In the genomic region with DNA sequence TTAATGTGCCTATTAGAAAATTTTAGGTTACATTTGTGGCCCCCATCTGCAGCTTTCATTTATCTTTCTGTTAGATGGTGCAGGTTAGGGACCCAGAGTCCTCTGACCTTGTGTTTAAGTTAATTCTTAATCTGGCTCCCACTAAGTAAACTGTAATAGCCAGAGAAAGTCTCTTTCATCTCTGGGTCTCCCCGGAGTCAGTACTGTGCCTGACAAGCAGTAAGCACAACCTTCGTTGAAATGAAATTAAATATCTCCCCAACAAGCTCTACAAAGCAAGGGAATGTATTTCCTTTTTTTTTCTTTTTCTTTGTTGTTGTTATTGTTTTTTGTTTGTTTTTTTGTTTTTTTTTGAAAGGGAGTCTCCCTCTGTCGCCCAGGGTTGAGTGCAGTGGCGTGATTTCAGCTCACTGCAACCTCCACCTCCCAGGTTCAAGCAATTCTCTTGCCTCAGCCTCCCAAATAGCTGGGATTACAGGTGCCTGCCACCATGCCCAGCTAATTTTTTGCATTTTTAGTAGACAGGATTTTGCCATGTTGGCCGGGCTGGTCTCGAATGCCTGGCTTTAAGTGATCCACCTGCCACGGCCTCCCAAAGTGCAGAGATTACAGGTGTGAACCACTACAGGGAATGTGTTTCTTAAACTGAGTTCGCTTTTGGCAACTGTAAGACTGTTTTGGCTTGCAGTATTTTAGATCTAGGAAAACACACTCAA, we compare ENCODE assay signal across 10 cellular contexts.
DNase-seq lines count a peak whose midpoint lies in the region; ATAC-seq and TF ChIP-seq lines count a peak whose summit lies in the region.
"Had no signal": no experiment of that assay in that cellular context is flagged by ENCODE, and none has a peak within 500 bp of the region (broad histone marks: within the 10 kb centered on the region; RNA-seq: fewer than 3 reads in every experiment).

No MANE protein-coding gene starts in this region.

- H3K4me1 Mint-ChIP-seq in nephron = peaks cover 9% of the 10 kb centered on the region

- peak overlapping the region; percentile 51 for H2AFZ ChIP-seq in ACC112 (ENCODE audit: low read length, unreplicated experiment)

- H3K27ac ChIP-seq in ACC112 (ENCODE audit: low read depth, low read length) = peak overlapping the region; percentile 95
- H3K27ac ChIP-seq in coronary artery = peak overlapping the region; percentile 66 to 86

- ATAC-seq in sciatic nerve = no peak
- ATAC-seq in HG03095 (IDR thresholded peaks at IDR 0.05; ENCODE audit: unreplicated experiment) = no peak
- no peak for ATAC-seq in GM19467 (IDR thresholded peaks at IDR 0.05; ENCODE audit: unreplicated experiment)

- no peaks in the 10 kb centered on the region for H3K36me3 Mint-ChIP-seq in nephron (ENCODE audit: low read depth)

- peaks cover 4% of the 10 kb centered on the region for H3K9me3 Mint-ChIP-seq in nephron

- H3K36me3 ChIP-seq in ACC112 (ENCODE audit: insufficient read depth, low read length) = no peaks in the 10 kb centered on the region

- TF ChIP-seq CTCF in coronary artery (IDR thresholded peaks at IDR 0.05) (no peak), nephron (IDR thresholded peaks at IDR 0.05; ENCODE audit: unreplicated experiment in 3 of 3) (no peak)

- peak; percentile 75 for DNase-seq in HuH-7 (ENCODE audit: low spot score)
- DNase-seq in coronary artery (ENCODE audit: low spot score) = no peak
- no peak for DNase-seq in sciatic nerve (ENCODE audit: low spot score)
- no peak for DNase-seq in GM03348 (ENCODE audit: low spot score)
- DNase-seq: activated effector memory CD4-positive, alpha-beta T cell treated with anti-CD3 and anti-CD28 coated beads, Interleukin-2, amount 50 U/mL, for 16 hours; NCI-H1105 had no signal

- H3K79me2 ChIP-seq in ACC112 (ENCODE audit: control insufficient read depth, insufficient read depth, low read length, unreplicated experiment) = no peaks in the 10 kb centered on the region

- no peaks in the 10 kb centered on the region for H3K27me3 Mint-ChIP-seq in nephron (ENCODE audit: low read depth)

- peak overlapping the region; percentile 41 to 62 (median 47) for H3K4me3 Mint-ChIP-seq in nephron

- no peaks in the 10 kb centered on the region for H3K27me3 ChIP-seq in ACC112 (ENCODE audit: insufficient read depth, low read length)

- intact Hi-C loops in sciatic nerve (cut with DNase I) = loop anchor here (10.0 kb wide), 1 partner anchor 168 kb away; no protein-coding TSS in a partner anchor

- peak overlapping the region in 2 of 3 experiments; percentile 25 to 93 for H3K27ac Mint-ChIP-seq in nephron

- H3K4me3 ChIP-seq in ACC112 (ENCODE audit: low read depth, low read length) (no peak overlapping the region), coronary artery (peak overlapping the region; percentile 68)

- H3K4me1 ChIP-seq in ACC112 (ENCODE audit: control insufficient read depth, insufficient read depth, low read length, unreplicated experiment) = no peaks in the 10 kb centered on the region
